In the genomic region with DNA sequence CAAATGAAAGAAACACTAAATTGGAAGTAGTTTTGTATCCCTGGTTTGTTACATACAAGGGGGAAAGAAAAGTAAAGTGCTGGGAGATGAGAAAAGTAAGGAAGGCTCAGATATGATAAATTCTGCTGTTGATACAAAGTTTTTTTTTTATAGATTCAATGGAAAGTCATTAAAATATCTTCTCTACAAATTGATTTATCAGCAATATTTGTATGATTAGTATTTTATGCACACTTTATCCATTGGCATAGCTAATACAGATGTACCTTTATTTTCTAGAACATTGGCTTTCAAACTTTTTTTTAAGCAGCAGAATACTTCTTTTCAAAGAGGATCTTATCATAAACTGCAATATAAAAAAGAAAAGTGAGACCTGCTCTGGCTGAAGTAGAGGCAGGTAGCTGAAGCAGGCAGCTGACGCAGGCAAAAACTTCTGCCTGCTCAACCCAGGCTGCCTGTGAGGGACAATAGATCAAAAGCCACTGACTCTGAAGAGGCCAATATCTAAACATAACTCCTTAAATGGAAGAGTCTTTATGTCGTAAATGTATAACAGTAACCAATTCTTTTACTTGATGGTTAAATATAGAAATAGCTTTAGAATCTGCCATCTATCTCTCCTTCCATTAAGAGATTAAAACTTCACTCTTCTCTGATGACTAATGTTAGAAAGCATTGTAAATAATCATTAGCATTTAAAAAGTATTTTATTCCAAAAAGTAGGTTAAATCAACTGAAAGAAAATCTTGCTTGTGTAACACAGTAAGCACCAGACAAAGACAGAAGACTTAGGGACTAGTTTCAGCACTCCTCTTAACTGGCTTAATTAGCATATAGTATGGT, we compare ENCODE assay signal across 22 cellular contexts.
"Had no signal": no experiment of that assay in that cellular context is flagged by ENCODE, and none has a peak within 500 bp of the region (broad histone marks: within the 10 kb centered on the region; RNA-seq: fewer than 3 reads in every experiment).

No MANE protein-coding gene starts in this region.

- H3K4me1 ChIP-seq: gastroesophageal sphincter, heart left ventricle, right atrium auricular region, spleen, suprapubic skin, tibial artery, upper lobe of right lung had no signal

- H3K36me3 ChIP-seq: gastroesophageal sphincter, heart left ventricle, right atrium auricular region, spleen, suprapubic skin, tibial artery, upper lobe of right lung had no signal

- FAIRE-seq: bronchial epithelial cell, colon, TTC549 had no signal

- H3K27me3 ChIP-seq: gastroesophageal sphincter, heart left ventricle, right atrium auricular region, spleen, suprapubic skin, tibial artery, upper lobe of right lung had no signal

- H3K27ac ChIP-seq: gastroesophageal sphincter, heart left ventricle, right atrium auricular region, spleen, suprapubic skin, tibial artery, upper lobe of right lung, VCaP had no signal

- H3K4me3 ChIP-seq: gastroesophageal sphincter, heart left ventricle, right atrium auricular region, spleen, suprapubic skin, tibial artery, upper lobe of right lung had no signal

- H3K9me3 ChIP-seq: gastroesophageal sphincter, heart left ventricle, right atrium auricular region, spleen, suprapubic skin, tibial artery, upper lobe of right lung had no signal

- ATAC-seq: gastroesophageal sphincter; heart left ventricle; naive thymus-derived CD4-positive, alpha-beta T cell; upper lobe of right lung had no signal

- DNase-seq: activated CD4-positive, alpha-beta T cell treated with anti-CD3 and anti-CD28 coated beads for 4 hours; activated CD4-positive, alpha-beta T cell treated with anti-CD3 and anti-CD28 coated beads, Interleukin-2, amount 50 U/mL, for 4 hours; activated effector memory CD4-positive, alpha-beta T cell treated with Interleukin-2 at 50 U/mL for 16 hours; activated naive CD4-positive, alpha-beta T cell treated with Interleukin-2 at 50 U/mL for 16 hours; anterior cingulate cortex; effector memory CD4-positive, alpha-beta T cell; heart left ventricle; midbrain; naive thymus-derived CD4-positive, alpha-beta T cell; occipital lobe; spleen; stimulated activated naive CD4-positive, alpha-beta T cell; T-helper 9 cell; tibial artery; upper lobe of right lung had no signal
